ENCODE assay signal across 11 cellular contexts in the genomic region with DNA sequence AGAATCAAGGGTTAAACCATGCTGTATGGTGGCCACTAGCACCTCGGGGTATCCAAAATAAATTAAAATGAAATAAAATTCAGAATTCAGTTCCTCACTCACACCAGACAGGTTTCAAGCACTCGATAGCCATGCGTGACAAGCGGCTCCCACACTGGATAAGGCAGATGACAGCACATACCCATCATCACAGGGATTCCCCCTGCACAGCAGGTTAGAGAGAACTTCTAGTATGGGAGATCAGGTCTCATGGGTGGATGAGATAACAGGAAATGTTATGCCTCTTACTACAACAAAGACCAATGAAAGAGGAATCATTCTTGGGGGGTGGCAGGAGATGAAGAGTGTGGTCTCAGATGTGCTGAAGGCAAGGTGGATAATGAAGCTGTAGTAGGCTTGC.
A peak's percentile ranks its signal among the peaks of the same experiment; 100 is the strongest.
DNase-seq lines count a peak whose midpoint lies in the region; ATAC-seq lines count a peak whose summit lies in the region.
"Had no signal": no experiment of that assay in that cellular context is flagged by ENCODE, and none has a peak within 500 bp of the region (broad histone marks: within the 10 kb centered on the region; RNA-seq: fewer than 3 reads in every experiment).

No MANE protein-coding gene starts in this region.

- H3K9me3 Mint-ChIP-seq in activated CD4-positive, alpha-beta T cell treated with anti-CD3 and anti-CD28 coated beads for 36 hours (ENCODE audit: low read depth) = no peaks in the 10 kb centered on the region
- H3K9me3 Mint-ChIP-seq: HFFc6 had no signal

- CTCF ChIA-PET in activated CD4-positive, alpha-beta T cell treated with anti-CD3 and anti-CD28 coated beads for 36 hours (lab: Charles Lee) = no interaction called here

- intact Hi-C loops in activated CD4-positive, alpha-beta T cell treated with anti-CD3 and anti-CD28 coated beads for 36 hours (cut with DNase I, micrococcal nuclease) = no loop called here

- no peak overlapping the region for H3K27ac Mint-ChIP-seq in activated CD4-positive, alpha-beta T cell treated with anti-CD3 and anti-CD28 coated beads for 36 hours
- H3K27ac Mint-ChIP-seq: CD4-positive, CD25-positive, alpha-beta regulatory T cell; HFFc6 had no signal

- peaks cover 19% of the 10 kb centered on the region for H3K4me1 Mint-ChIP-seq in activated CD4-positive, alpha-beta T cell treated with anti-CD3 and anti-CD28 coated beads for 36 hours
- H3K4me1 Mint-ChIP-seq: CD4-positive, CD25-positive, alpha-beta regulatory T cell had no signal

- no peaks in the 10 kb centered on the region for H3K27me3 Mint-ChIP-seq in activated CD4-positive, alpha-beta T cell treated with anti-CD3 and anti-CD28 coated beads for 36 hours

- H3K36me3 Mint-ChIP-seq in activated CD4-positive, alpha-beta T cell treated with anti-CD3 and anti-CD28 coated beads for 36 hours (ENCODE audit: low read depth) = no peaks in the 10 kb centered on the region
- H3K36me3 Mint-ChIP-seq: CD4-positive, CD25-positive, alpha-beta regulatory T cell had no signal

- POLR2A ChIA-PET in activated CD4-positive, alpha-beta T cell treated with anti-CD3 and anti-CD28 coated beads for 36 hours (lab: Charles Lee) = no interaction called here

- no peak overlapping the region for H3K4me3 Mint-ChIP-seq in activated CD4-positive, alpha-beta T cell treated with anti-CD3 and anti-CD28 coated beads for 36 hours
- H3K4me3 Mint-ChIP-seq: HFFc6 had no signal

- ATAC-seq in activated CD4-positive, alpha-beta T cell treated with anti-CD3 and anti-CD28 coated beads for 36 hours = peak; percentile 62
- ATAC-seq in HG02798 (IDR thresholded peaks at IDR 0.05; ENCODE audit: poor library complexity, unreplicated experiment) = peak; percentile 36
- no peak for ATAC-seq in GM18861 (IDR thresholded peaks at IDR 0.05; ENCODE audit: unreplicated experiment)
- ATAC-seq in HG03108 (IDR thresholded peaks at IDR 0.05; ENCODE audit: unreplicated experiment) = no peak
- ATAC-seq in GM18867 (IDR thresholded peaks at IDR 0.05; ENCODE audit: unreplicated experiment) = no peak

- DNase-seq in activated CD4-positive, alpha-beta T cell treated with anti-CD3 and anti-CD28 coated beads for 36 hours = peak; percentile 19
- no peak for DNase-seq in activated CD4-positive, alpha-beta T cell treated with anti-CD3 and anti-CD28 coated beads, Interleukin-2, amount 50 U/mL, for 1 hour
- peak; percentile 51 for DNase-seq in kidney tubule cell (ENCODE audit: low spot score)
- DNase-seq: CD4-positive, CD25-positive, alpha-beta regulatory T cell; DMS53; HCEC 1CT; HFFc6 had no signal

Comparison
In these comparisons a context has a peak if more than half of its experiments do, and no peak if none do; other contexts are left out.
1. ATAC-seq: peak in activated CD4-positive, alpha-beta T cell treated with anti-CD3 and anti-CD28 coated beads for 36 hours (single experiment) and HG02798 (single experiment); none in GM18861 (single experiment), HG03108 (single experiment) and GM18867 (single experiment).